Comparison of ENCODE assay signal across 8 cellular contexts in the genomic region with DNA sequence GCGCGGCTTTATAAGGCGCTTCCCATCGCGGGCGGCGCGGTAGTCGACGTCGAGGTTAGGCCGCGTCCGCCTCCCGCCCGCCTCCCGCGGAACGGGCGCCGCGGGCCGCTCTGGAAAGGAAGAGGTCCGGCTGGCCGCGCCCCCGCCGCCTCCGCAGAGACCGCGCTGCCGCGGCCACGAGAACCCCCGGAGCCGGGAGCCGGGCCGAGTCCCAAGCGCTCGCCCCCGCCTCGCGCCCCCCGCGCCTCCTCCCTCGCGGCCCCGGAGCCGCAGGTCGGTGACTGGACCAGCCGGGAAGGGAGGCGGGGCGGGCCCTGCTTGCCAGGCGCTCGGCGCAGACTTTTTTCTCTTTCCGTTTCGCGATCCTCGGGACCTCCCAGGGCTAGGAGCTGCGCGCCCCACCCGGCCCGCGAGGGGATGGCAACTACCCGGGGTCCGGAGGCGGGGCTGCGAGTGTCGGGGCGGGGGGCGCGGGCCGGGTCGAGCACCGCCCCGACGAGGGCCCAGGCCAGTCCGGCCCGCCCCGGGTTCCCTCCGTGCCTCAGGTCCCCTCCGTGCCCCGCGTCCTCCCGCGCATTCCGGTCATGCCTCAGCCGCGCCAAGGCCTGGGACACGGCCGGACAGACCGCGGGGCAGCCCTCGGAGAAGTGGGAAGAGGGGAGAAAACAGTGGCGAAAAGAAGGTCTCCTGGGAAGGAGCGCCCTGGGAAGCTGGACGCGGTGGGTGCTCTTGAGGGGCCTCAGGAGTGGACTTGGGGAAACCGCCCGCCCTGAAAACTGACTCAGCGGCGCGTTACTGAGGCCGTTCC. TPM values are rescaled to one million over a fixed set of nuclear protein-coding genes. Genes with fewer than 3 reads are reported as not detected.
DNase-seq lines count a peak whose midpoint lies in the region; ATAC-seq and TF ChIP-seq lines count a peak whose summit lies in the region.

No MANE protein-coding gene starts in this region.

- intact Hi-C loops in psoas muscle (cut with DNase I) = loop anchor here (5.0 kb wide), 3 partner anchors 55 to 75 kb away; no protein-coding TSS in a partner anchor
- intact Hi-C loops in vagina (cut with DNase I) = loop anchor here (5.0 kb wide), 2 partner anchors 75 to 95 kb away; a partner anchor contains a TSS

- peaks cover 19% of the 10 kb centered on the region for H3K4me1 Mint-ChIP-seq in T-helper 17 cell

- peaks cover 8% of the 10 kb centered on the region for H3K27me3 Mint-ChIP-seq in T-helper 17 cell

- no peaks in the 10 kb centered on the region for H3K9me3 ChIP-seq in T-helper 17 cell (ENCODE audit: control insufficient read depth, low read length, poor library complexity, severe bottlenecking)
- no peaks in the 10 kb centered on the region for H3K9me3 ChIP-seq in right atrium auricular region
- no peaks in the 10 kb centered on the region for H3K9me3 ChIP-seq in psoas muscle
- H3K9me3 ChIP-seq in vagina = no peaks in the 10 kb centered on the region

- peak overlapping the region; percentile 81 to 96 for H3K4me3 ChIP-seq in right atrium auricular region
- peak overlapping the region; percentile 72 for H3K4me3 ChIP-seq in psoas muscle
- H3K4me3 ChIP-seq in vagina = peak overlapping the region; percentile 89 to 100

- H3K27ac ChIP-seq in right atrium auricular region (peak overlapping the region; percentile 97 to 99), psoas muscle (peak overlapping the region; percentile 91), vagina (peak overlapping the region; percentile 100)

- no peaks in the 10 kb centered on the region for H3K27me3 ChIP-seq in right atrium auricular region
- H3K27me3 ChIP-seq in psoas muscle (ENCODE audit: insufficient read depth in 3 of 3, low read length in 2 of 3) = no peaks in the 10 kb centered on the region
- H3K27me3 ChIP-seq in vagina = no peaks in the 10 kb centered on the region

- no peaks in the 10 kb centered on the region for H3K36me3 ChIP-seq in right atrium auricular region
- no peaks in the 10 kb centered on the region for H3K36me3 ChIP-seq in psoas muscle (ENCODE audit: insufficient read depth in 1 of 2, low read depth in 1 of 2)
- H3K36me3 ChIP-seq in vagina = no peaks in the 10 kb centered on the region

- DNase-seq in COR-L47 (lab: John Stamatoyannopoulos, UW) (peak; percentile 71), HS-27A (ENCODE audit: low read depth) (peak; percentile 51), T-helper 17 cell (peak; percentile 48 to 64 (median 60)), anterior cingulate cortex (lab: John Stamatoyannopoulos, UW) (peak in 54 of 58 donors; percentile 22 to 82 (median 64)), right atrium auricular region (ENCODE audit: low spot score) (peak; percentile 94), psoas muscle (peak; percentile 92 to 94), vagina (ENCODE audit: extremely low spot score in 2 of 2) (no peak)

- peak; percentile 68 for ATAC-seq in GM19468 (IDR thresholded peaks at IDR 0.05; ENCODE audit: extremely low read depth, unreplicated experiment)
- peak; percentile 81 for ATAC-seq in T-helper 17 cell
- peak; percentile 73 to 75 (median 74) for ATAC-seq in psoas muscle

- TF ChIP-seq CTCF in right atrium auricular region (IDR thresholded peaks at IDR 0.05) (peak; percentile 41 to 50), psoas muscle (IDR thresholded peaks at IDR 0.05) (peak; percentile 32), vagina (IDR thresholded peaks at IDR 0.05) (peak in 1 of 3 experiments; percentile 26)

- TF ChIP-seq POLR2A in vagina (IDR thresholded peaks at IDR 0.05) = peak in 1 of 2 donors; percentile 82

- 2 to 5% (median 2%) methylated on average over 52 to 105 of the region's 105 CpGs for WGBS in psoas muscle, 3 donors

- H3K36me3 Mint-ChIP-seq in T-helper 17 cell (ENCODE audit: low read depth) = no peaks in the 10 kb centered on the region

- H3K4me3 Mint-ChIP-seq in T-helper 17 cell = peak overlapping the region; percentile 87

- H3K27ac Mint-ChIP-seq in T-helper 17 cell = peak overlapping the region; percentile 29

- H3K4me1 ChIP-seq in right atrium auricular region (peaks cover 0 to 34% of the 10 kb centered on the region in 2 donors), psoas muscle (peaks cover 29% of the 10 kb centered on the region), vagina (peaks cover 30% of the 10 kb centered on the region)

RNA-seq across cellular contexts. Expression of a gene that starts 0.4 kb away (rescaled TPM):
- total RNA-seq in T-helper 17 cell (1 to 10 TPM in 1 of 2 donors, under 1 TPM in 1; 0.72 to 3.6 TPM), right atrium auricular region (10 to 100 TPM; 43.5 to 77.2 TPM), psoas muscle (10 to 100 TPM in 3 of 4 donors, 1 to 10 TPM in 1; 9.8 to 28.1 (median 17.0) TPM), vagina (75.9 TPM)
- 10 to 100 TPM; 12.2 to 32.0 (median 24.3) TPM for polyA plus RNA-seq in psoas muscle

Comparison
In these comparisons a context has a peak if more than half of its experiments do, and no peak if none do; other contexts are left out.
1. DNase-seq: peak in COR-L47 (single experiment), HS-27A (single experiment), T-helper 17 cell (3 of 3), anterior cingulate cortex (54 of 58), right atrium auricular region (single experiment) and psoas muscle (2 of 2); none in vagina (0 of 2).
2. Peak in every context shown above with its lines, with median percentiles within 50 percentile points of each other: ATAC-seq, H3K27ac ChIP-seq and H3K4me3 ChIP-seq.